In genomic region chr16:67165121-67166034, GRCh38 we compare ENCODE assay signal across 12 cellular contexts. TPM values are rescaled to one million over a fixed set of nuclear protein-coding genes. Genes with fewer than 3 reads are reported as not detected.
DNase-seq lines count a peak whose midpoint lies in the region; ATAC-seq and TF ChIP-seq lines count a peak whose summit lies in the region.
"Had no signal": no experiment of that assay in that cellular context is flagged by ENCODE, and none has a peak within 500 bp of the region (broad histone marks: within the 10 kb centered on the region; RNA-seq: fewer than 3 reads in every experiment).

No MANE protein-coding gene starts in this region.

- H3K27me3 ChIP-seq in CD4-positive, alpha-beta memory T cell (ENCODE audit: insufficient read depth, low read length), result peaks cover 35% of the 10 kb centered on the region
- no peaks in the 10 kb centered on the region for H3K27me3 ChIP-seq in right atrium auricular region
- H3K27me3 ChIP-seq: SJSA1 had no signal

- TF ChIP-seq CTCF in right atrium auricular region (IDR thresholded peaks at IDR 0.05), result no peak

- peak overlapping the region in 2 of 7 donors; percentile 53 to 81 for H3K27ac Mint-ChIP-seq in CD4-positive, alpha-beta memory T cell
- peak overlapping the region; percentile 41 for H3K27ac Mint-ChIP-seq in T-helper 1 cell treated with Interleukin-12 subunit alpha and Interleukin-12 subunit beta and Interleukin-4 antibody, amounts not matched to agents 30 μg/mL and 1 μg/mL, for 36 hours

- H3K4me1 ChIP-seq in CD4-positive, alpha-beta memory T cell (ENCODE audit: insufficient read depth, low read length), result peaks cover 64% of the 10 kb centered on the region
- H3K4me1 ChIP-seq in right atrium auricular region, result peaks cover 0 to 70% of the 10 kb centered on the region in 2 donors

- no peaks in the 10 kb centered on the region for H3K36me3 ChIP-seq in CD4-positive, alpha-beta memory T cell (ENCODE audit: insufficient read depth, low read length)
- no peaks in the 10 kb centered on the region for H3K36me3 ChIP-seq in right atrium auricular region

- peaks cover 0 to 7% of the 10 kb centered on the region in 2 donors for H3K36me3 Mint-ChIP-seq in CD4-positive, alpha-beta memory T cell
- H3K36me3 Mint-ChIP-seq in T-helper 1 cell treated with Interleukin-12 subunit alpha and Interleukin-12 subunit beta and Interleukin-4 antibody, amounts not matched to agents 30 μg/mL and 1 μg/mL, for 36 hours (ENCODE audit: low read depth), result peaks cover 22% of the 10 kb centered on the region

- no peak overlapping the region for H3K4me3 ChIP-seq in CD4-positive, alpha-beta memory T cell (ENCODE audit: low read length in 2 of 2)
- H3K4me3 ChIP-seq in right atrium auricular region, result peak overlapping the region; percentile 26 to 47
- H3K4me3 ChIP-seq: SJSA1 had no signal

- peaks cover 17 to 27% of the 10 kb centered on the region in 2 donors for H3K27me3 Mint-ChIP-seq in CD4-positive, alpha-beta memory T cell
- peaks cover 19% of the 10 kb centered on the region for H3K27me3 Mint-ChIP-seq in T-helper 1 cell treated with Interleukin-12 subunit alpha and Interleukin-12 subunit beta and Interleukin-4 antibody, amounts not matched to agents 30 μg/mL and 1 μg/mL, for 36 hours (ENCODE audit: low read depth)

- CTCF ChIA-PET in CD4-positive, alpha-beta memory T cell (lab: Charles Lee; ENCODE audit: partially characterized antibody), result interaction anchor here (2.6 to 3.6 kb wide), 2 partner anchors 10 to 12 kb away, joined by 10 to 22 read pairs; no protein-coding TSS in a partner anchor

- intact Hi-C loops in CD4-positive, alpha-beta memory T cell (cut with micrococcal nuclease), result no loop called here
- intact Hi-C loops in posterior vena cava (cut with DNase I), result no loop called here

- POLR2A ChIA-PET in CD4-positive, alpha-beta memory T cell (lab: Charles Lee; ENCODE audit: partially characterized antibody), result interaction anchor here (1.1 to 13.1 kb wide), 7 partner anchors 8 to 235 kb away, joined by 3 to 320 read pairs (median 3); partner anchors contain the start of genes B3GNT9 and NOL3

- DNase-seq in CD4-positive, alpha-beta memory T cell, result no peak
- no peak for DNase-seq in right atrium auricular region (ENCODE audit: low spot score)
- DNase-seq in posterior vena cava (ENCODE audit: low spot score), result peak; percentile 80
- no peak for DNase-seq in NCI-H526 (lab: John Stamatoyannopoulos, UW)
- DNase-seq in NOMO-1 treated with DMSO at 0.1 percent for 48 hours (lab: John Stamatoyannopoulos, UW; ENCODE audit: unreplicated experiment), result no peak
- DNase-seq: NCI-H187; stimulated activated naive CD4-positive, alpha-beta T cell had no signal

- H3K9me3 Mint-ChIP-seq in CD4-positive, alpha-beta memory T cell, result no peaks in the 10 kb centered on the region
- no peaks in the 10 kb centered on the region for H3K9me3 Mint-ChIP-seq in T-helper 1 cell treated with Interleukin-12 subunit alpha and Interleukin-12 subunit beta and Interleukin-4 antibody, amounts not matched to agents 30 μg/mL and 1 μg/mL, for 36 hours

- no peak overlapping the region for H3K27ac ChIP-seq in CD4-positive, alpha-beta memory T cell (ENCODE audit: low read depth, low read length)
- H3K27ac ChIP-seq in right atrium auricular region, result peak overlapping the region; percentile 69 to 80
- H3K27ac ChIP-seq: SJSA1 had no signal

- H3K4me1 Mint-ChIP-seq in CD4-positive, alpha-beta memory T cell, result peaks cover 6 to 54% (median 28%) of the 10 kb centered on the region in 4 donors
- H3K4me1 Mint-ChIP-seq in T-helper 1 cell treated with Interleukin-12 subunit alpha and Interleukin-12 subunit beta and Interleukin-4 antibody, amounts not matched to agents 30 μg/mL and 1 μg/mL, for 36 hours (ENCODE audit: low read depth), result peaks cover 45% of the 10 kb centered on the region

- peak overlapping the region; percentile 20 to 67 (median 36) for H3K4me3 Mint-ChIP-seq in CD4-positive, alpha-beta memory T cell
- peak overlapping the region; percentile 51 for H3K4me3 Mint-ChIP-seq in T-helper 1 cell treated with Interleukin-12 subunit alpha and Interleukin-12 subunit beta and Interleukin-4 antibody, amounts not matched to agents 30 μg/mL and 1 μg/mL, for 36 hours

- no peaks in the 10 kb centered on the region for H3K9me3 ChIP-seq in CD4-positive, alpha-beta memory T cell (ENCODE audit: control insufficient read depth in 1 of 2, low read length in 2 of 2)
- no peaks in the 10 kb centered on the region for H3K9me3 ChIP-seq in right atrium auricular region
- H3K9me3 ChIP-seq: SJSA1 had no signal

- no peak for ATAC-seq in GM18498 (IDR thresholded peaks at IDR 0.05; ENCODE audit: unreplicated experiment)
- no peak for ATAC-seq in GM21786 (IDR thresholded peaks at IDR 0.05; ENCODE audit: unreplicated experiment)

RNA-seq across cellular contexts. Expression of gene HSF4, which starts 0.8 kb away (rescaled TPM):
- 10 to 100 TPM; 93.6 to 98.7 TPM for total RNA-seq in CD4-positive, alpha-beta memory T cell
- under 1 TPM in 1 of 2 donors, not detected in 1; 0.37 TPM for polyA plus RNA-seq in CD4-positive, alpha-beta memory T cell
- total RNA-seq in right atrium auricular region (100 to 1,000 TPM in 1 of 2 donors, 10 to 100 TPM in 1; 15.3 to 157 TPM), posterior vena cava (10 to 100 TPM; 25.8 to 40.1 TPM)

RNA-seq across cellular contexts. Expression of gene NOL3, which starts 5.0 kb away (rescaled TPM):
- total RNA-seq in CD4-positive, alpha-beta memory T cell, result 10 to 100 TPM in 1 of 2 experiments, 1 to 10 TPM in 1; 9.6 to 12.5 TPM
- 1 to 10 TPM; 1.3 to 1.7 TPM for polyA plus RNA-seq in CD4-positive, alpha-beta memory T cell
- total RNA-seq in right atrium auricular region, result 100 to 1,000 TPM in 1 of 2 donors, 10 to 100 TPM in 1; 87.5 to 103 TPM
- 10 to 100 TPM; 18.8 to 31.6 TPM for total RNA-seq in posterior vena cava

RNA-seq across cellular contexts. Expression of gene FBXL8, which starts 5.6 kb away (rescaled TPM):
- 10 to 100 TPM; 69.9 to 76.2 TPM for total RNA-seq in CD4-positive, alpha-beta memory T cell
- 10 to 100 TPM; 19.2 to 26.5 TPM for polyA plus RNA-seq in CD4-positive, alpha-beta memory T cell
- total RNA-seq in right atrium auricular region (10 to 100 TPM in 1 of 2 donors, 1 to 10 TPM in 1; 9.5 to 11.6 TPM), posterior vena cava (10 to 100 TPM in 1 of 2 donors, 1 to 10 TPM in 1; 9.2 to 13.0 TPM)

RNA-seq across cellular contexts. Expression of gene TRADD, which starts 5.7 kb away (rescaled TPM):
- 100 to 1,000 TPM; 161 to 173 TPM for total RNA-seq in CD4-positive, alpha-beta memory T cell
- 100 to 1,000 TPM; 221 to 285 TPM for polyA plus RNA-seq in CD4-positive, alpha-beta memory T cell
- total RNA-seq in right atrium auricular region (10 to 100 TPM; 12.8 to 16.1 TPM), posterior vena cava (10 to 100 TPM; 15.6 to 17.4 TPM)

RNA-seq across cellular contexts. Expression of gene B3GNT9, which starts 14.6 kb away (rescaled TPM):
- 10 to 100 TPM; 10.0 to 10.4 TPM for total RNA-seq in CD4-positive, alpha-beta memory T cell
- 10 to 100 TPM; 10.0 to 11.8 TPM for polyA plus RNA-seq in CD4-positive, alpha-beta memory T cell
- 10 to 100 TPM; 12.2 to 31.6 TPM for total RNA-seq in right atrium auricular region
- total RNA-seq in posterior vena cava, result 10 to 100 TPM; 13.0 to 22.0 TPM
- total RNA-seq: G401 had no signal

Comparison
In these comparisons a context has a peak if more than half of its experiments do, and no peak if none do; other contexts are left out.
1. H3K4me3 ChIP-seq: peak in right atrium auricular region (2 of 2); none in CD4-positive, alpha-beta memory T cell (0 of 2).
2. RNA of gene FBXL8, which starts 5.6 kb away (total RNA-seq): 69.9 to 76.2 TPM in CD4-positive, alpha-beta memory T cell; 9.2 to 13.0 TPM in posterior vena cava and 9.5 to 11.6 TPM in right atrium auricular region; every median in the first group is over 4 times any median in the second.